Comparison of ENCODE assay signal across 17 cellular contexts in the genomic region with DNA sequence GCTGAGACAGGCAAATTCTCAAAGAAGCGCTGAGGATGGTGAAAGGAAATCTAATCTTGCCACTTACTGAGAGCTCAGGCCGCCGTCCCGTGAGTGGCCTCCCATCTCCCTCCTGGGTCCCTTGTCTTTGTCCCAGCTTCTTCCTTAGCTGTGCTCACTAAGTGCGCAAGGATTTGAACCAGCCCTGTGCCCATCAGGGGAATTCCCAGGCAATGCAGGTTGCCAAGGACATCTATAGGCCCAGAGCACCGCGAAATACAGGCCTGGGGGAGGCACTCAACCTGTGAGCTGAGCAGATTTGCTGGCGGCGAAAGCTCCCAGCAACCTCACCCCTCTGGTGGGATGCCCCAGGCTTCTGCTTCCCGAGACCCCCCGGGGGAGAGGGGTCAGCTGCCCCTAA.
A peak's percentile ranks its signal among the peaks of the same experiment; 100 is the strongest.
DNase-seq lines count a peak whose midpoint lies in the region; ATAC-seq, FAIRE-seq and TF ChIP-seq lines count a peak whose summit lies in the region.
"Had no signal": no experiment of that assay in that cellular context is flagged by ENCODE, and none has a peak within 500 bp of the region (broad histone marks: within the 10 kb centered on the region; RNA-seq: fewer than 3 reads in every experiment).

No MANE protein-coding gene starts in this region.

- no peak overlapping the region for H4K91ac ChIP-seq in H9 (ENCODE audit: insufficient read length, low read depth, low read length)

- no peak overlapping the region for H3K4me3 ChIP-seq in kidney (ENCODE audit: low read length in 2 of 2)
- H3K4me3 ChIP-seq: body of pancreas, HAP-1, prostate gland had no signal

- TF ChIP-seq CTCF in H9 (conservative IDR thresholded peaks at IDR 0.05) (no peak), kidney (IDR thresholded peaks at IDR 0.05; ENCODE audit: borderline replicate concordance, extremely low read depth, insufficient read depth) (no peak)

- H2BK20ac ChIP-seq in H9 (ENCODE audit: low read depth, low read length, poor library complexity, severe bottlenecking) = no peak overlapping the region

- no peak overlapping the region for H3K56ac ChIP-seq in H9 (ENCODE audit: insufficient read length, low read depth, low read length)

- no peaks in the 10 kb centered on the region for H4K20me1 ChIP-seq in H9 (ENCODE audit: control insufficient read depth, insufficient read depth, insufficient read length)

- H3K9me3 ChIP-seq in H9 (ENCODE audit: control insufficient read depth, low read depth, low read length) (no peaks in the 10 kb centered on the region), kidney (ENCODE audit: control insufficient read depth in 1 of 2, low read length in 2 of 2) (no peaks in the 10 kb centered on the region)
- H3K9me3 ChIP-seq: body of pancreas, HAP-1, Peyer's patch, prostate gland had no signal

- no peaks in the 10 kb centered on the region for H3K9me3 Mint-ChIP-seq in activated T-cell treated with anti-CD3 and anti-CD28 coated beads, Interleukin-2, amount 50 U/mL, for 24 hours
- H3K9me3 Mint-ChIP-seq in H9 (no peaks in the 10 kb centered on the region; a peak in 1 of 5 replicates), memory B cell (no peaks in the 10 kb centered on the region)
- peaks cover 0 to 4% of the 10 kb centered on the region in 2 donors for H3K9me3 Mint-ChIP-seq in stimulated activated naive CD8-positive, alpha-beta T cell treated with anti-CD3 and anti-CD28 coated beads, Interleukin-15, amount 100 ng/mL, for 72 hours
- H3K9me3 Mint-ChIP-seq: activated CD8-positive, alpha-beta T cell treated with anti-CD3 and anti-CD28 coated beads for 36 hours had no signal

- H3K4me1 Mint-ChIP-seq in activated T-cell treated with anti-CD3 and anti-CD28 coated beads, Interleukin-2, amount 50 U/mL, for 24 hours (ENCODE audit: low read depth) = peaks cover 13% of the 10 kb centered on the region
- H3K4me1 Mint-ChIP-seq in H9 (peaks cover 5 to 44% of the 10 kb centered on the region in 2 experiments), memory B cell (peaks cover 5% of the 10 kb centered on the region)
- H3K4me1 Mint-ChIP-seq in stimulated activated naive CD8-positive, alpha-beta T cell treated with anti-CD3 and anti-CD28 coated beads, Interleukin-15, amount 100 ng/mL, for 72 hours = peaks cover 15% of the 10 kb centered on the region

- H2AFZ ChIP-seq in H9 (ENCODE audit: low read length) = no peak overlapping the region

- no peak overlapping the region for H3K14ac ChIP-seq in H9 (ENCODE audit: insufficient read depth, low read length)

- no peak overlapping the region for H4K5ac ChIP-seq in H9 (ENCODE audit: insufficient read length, low read depth, low read length)

- no peaks in the 10 kb centered on the region; the same call in 1 of the 2 replicates for H3K4me1 ChIP-seq in H9 (ENCODE audit: insufficient read depth, low read length)
- H3K4me1 ChIP-seq in kidney (ENCODE audit: control insufficient read depth in 1 of 2, insufficient read depth in 1 of 2, low read depth in 1 of 2, low read length in 2 of 2) = no peaks in the 10 kb centered on the region
- H3K4me1 ChIP-seq: body of pancreas, HAP-1, Peyer's patch, prostate gland had no signal

- H3K36me3 ChIP-seq in kidney (ENCODE audit: control insufficient read depth in 1 of 2, insufficient read depth in 2 of 2, low read length in 2 of 2) = no peaks in the 10 kb centered on the region
- H3K36me3 ChIP-seq: gastroesophageal sphincter, HAP-1, Peyer's patch, prostate gland had no signal

- no peak for DNase-seq in activated T-cell treated with anti-CD3 and anti-CD28 coated beads, Interleukin-2, amount 50 U/mL, for 24 hours
- no peak for DNase-seq in activated T-cell treated with anti-CD3 and anti-CD28 coated beads for 4 hours
- DNase-seq in H9 = peak; percentile 26
- no peak for DNase-seq in memory B cell (ENCODE audit: low spot score in 2 of 2)
- DNase-seq in stimulated activated naive CD8-positive, alpha-beta T cell treated with anti-CD3 and anti-CD28 coated beads, Interleukin-15, amount 100 ng/mL, for 72 hours = no peak
- no peak for DNase-seq in NCI-H69 (lab: John Stamatoyannopoulos, UW)
- DNase-seq in kidney = no peak
- DNase-seq: activated CD8-positive, alpha-beta T cell treated with anti-CD3 and anti-CD28 coated beads for 36 hours; body of pancreas; Kasumi-1; NCI-H1417 treated with DMSO at 0.1 percent for 48 hours had no signal

- no CpG with 5 or more reads among the region's 11 CpGs for WGBS in H9 (ENCODE audit: extremely low coverage, insufficient read length, low lambda C conversion rate)

- H3K23me2 ChIP-seq in H9 (ENCODE audit: insufficient read length, low read depth, low read length, poor library complexity, severe bottlenecking) = no peaks in the 10 kb centered on the region

- H3K27me3 ChIP-seq in H9 (ENCODE audit: insufficient read depth, low read length) = no peaks in the 10 kb centered on the region
- H3K27me3 ChIP-seq: body of pancreas, gastroesophageal sphincter, Peyer's patch had no signal

- H3K4me3 Mint-ChIP-seq in activated T-cell treated with anti-CD3 and anti-CD28 coated beads, Interleukin-2, amount 50 U/mL, for 24 hours = peak overlapping the region; percentile 72
- no peak overlapping the region for H3K4me3 Mint-ChIP-seq in H9
- peak overlapping the region; percentile 86 for H3K4me3 Mint-ChIP-seq in memory B cell
- peak overlapping the region; percentile 86 to 88 for H3K4me3 Mint-ChIP-seq in stimulated activated naive CD8-positive, alpha-beta T cell treated with anti-CD3 and anti-CD28 coated beads, Interleukin-15, amount 100 ng/mL, for 72 hours

- H3T11ph ChIP-seq in H9 (ENCODE audit: low read length) = no peak overlapping the region

- H3K79me2 ChIP-seq in H9 (ENCODE audit: insufficient read depth, low read length) = no peaks in the 10 kb centered on the region

- H2AK5ac ChIP-seq in H9 (ENCODE audit: insufficient read length, low read length) = no peak overlapping the region

- no peak overlapping the region for H3K27ac Mint-ChIP-seq in activated T-cell treated with anti-CD3 and anti-CD28 coated beads, Interleukin-2, amount 50 U/mL, for 24 hours
- H3K27ac Mint-ChIP-seq in H9 (no peak overlapping the region), memory B cell (no peak overlapping the region)
- H3K27ac Mint-ChIP-seq in stimulated activated naive CD8-positive, alpha-beta T cell treated with anti-CD3 and anti-CD28 coated beads, Interleukin-15, amount 100 ng/mL, for 72 hours = peak overlapping the region; percentile 87 to 93
- H3K27ac Mint-ChIP-seq: activated CD8-positive, alpha-beta T cell treated with anti-CD3 and anti-CD28 coated beads for 36 hours had no signal

- H3K4ac ChIP-seq in H9 (ENCODE audit: low read depth, low read length) = no peak overlapping the region

- no peak for FAIRE-seq in kidney (lab: Jason Lieb, UNC)
- FAIRE-seq: urothelium cell line had no signal

- no peak overlapping the region for H3K9ac ChIP-seq in H9 (ENCODE audit: extremely low read depth, insufficient read length, low read length)
- no peak overlapping the region for H3K9ac ChIP-seq in kidney (ENCODE audit: low read length in 2 of 2)

- ATAC-seq in memory B cell (ENCODE audit: low read depth) (no peak), HG03139 (IDR thresholded peaks at IDR 0.05; ENCODE audit: unreplicated experiment) (no peak)
- ATAC-seq in stimulated activated naive CD8-positive, alpha-beta T cell treated with anti-CD3 and anti-CD28 coated beads, Interleukin-15, amount 100 ng/mL, for 72 hours = no peak
- ATAC-seq: gastroesophageal sphincter had no signal

- no peak overlapping the region for H2BK5ac ChIP-seq in H9 (ENCODE audit: insufficient read length, low read length)

- no peak overlapping the region for H3K27ac ChIP-seq in H9 (ENCODE audit: insufficient read length, low read depth, low read length)
- H3K27ac ChIP-seq in kidney (ENCODE audit: low read depth in 2 of 2, low read length in 2 of 2) = no peak overlapping the region
- H3K27ac ChIP-seq: body of pancreas, prostate gland had no signal

- no peak overlapping the region for H4K8ac ChIP-seq in H9 (replicated peaks; ENCODE audit: insufficient read length, low read depth, low read length)

- intact Hi-C loops in kidney (cut with DNase I) = no loop called here

- no peak overlapping the region for H2BK15ac ChIP-seq in H9 (ENCODE audit: low read depth, low read length)

- H2BK12ac ChIP-seq in H9 (ENCODE audit: insufficient read length, low read depth, low read length) = no peak overlapping the region

- H3K4me2 ChIP-seq in H9 (ENCODE audit: insufficient read depth, insufficient read length, low read length) = no peak overlapping the region

- H3K27me3 Mint-ChIP-seq in activated T-cell treated with anti-CD3 and anti-CD28 coated beads, Interleukin-2, amount 50 U/mL, for 24 hours = peaks cover 2% of the 10 kb centered on the region
- H3K27me3 Mint-ChIP-seq in H9 (ENCODE audit: low read depth) = peaks cover 2% of the 10 kb centered on the region
- H3K27me3 Mint-ChIP-seq in memory B cell = no peaks in the 10 kb centered on the region
- peaks cover 8% of the 10 kb centered on the region for H3K27me3 Mint-ChIP-seq in stimulated activated naive CD8-positive, alpha-beta T cell treated with anti-CD3 and anti-CD28 coated beads, Interleukin-15, amount 100 ng/mL, for 72 hours
- H3K27me3 Mint-ChIP-seq: activated CD8-positive, alpha-beta T cell treated with anti-CD3 and anti-CD28 coated beads for 36 hours had no signal

- H3K18ac ChIP-seq in H9 (ENCODE audit: insufficient read length, low read depth, low read length) = no peak overlapping the region

- H3K36me3 Mint-ChIP-seq in activated T-cell treated with anti-CD3 and anti-CD28 coated beads, Interleukin-2, amount 50 U/mL, for 24 hours (ENCODE audit: low read depth) = no peaks in the 10 kb centered on the region
- H3K36me3 Mint-ChIP-seq in H9 (ENCODE audit: insufficient read depth in 1 of 3, low read depth in 3 of 3) = no peaks in the 10 kb centered on the region
- no peaks in the 10 kb centered on the region for H3K36me3 Mint-ChIP-seq in memory B cell

- H3K79me1 ChIP-seq in H9 (ENCODE audit: insufficient read depth, low read depth, low read length, poor library complexity, severe bottlenecking) = no peaks in the 10 kb centered on the region

- H3K23ac ChIP-seq in H9 (ENCODE audit: insufficient read length, low read depth, low read length) = no peak overlapping the region

- H2BK120ac ChIP-seq in H9 (ENCODE audit: low read depth, low read length, poor library complexity, severe bottlenecking) = no peak overlapping the region

Comparison
In these comparisons a context has a peak if more than half of its experiments do, and no peak if none do; other contexts are left out.
1. H3K27ac Mint-ChIP-seq: peak in stimulated activated naive CD8-positive, alpha-beta T cell treated with anti-CD3 and anti-CD28 coated beads, Interleukin-15, amount 100 ng/mL, for 72 hours (2 of 2); none in activated T-cell treated with anti-CD3 and anti-CD28 coated beads, Interleukin-2, amount 50 U/mL, for 24 hours (single experiment), H9 (0 of 3) and memory B cell (single experiment).
2. H3K4me3 Mint-ChIP-seq: peak in activated T-cell treated with anti-CD3 and anti-CD28 coated beads, Interleukin-2, amount 50 U/mL, for 24 hours (single experiment), memory B cell (single experiment) and stimulated activated naive CD8-positive, alpha-beta T cell treated with anti-CD3 and anti-CD28 coated beads, Interleukin-15, amount 100 ng/mL, for 72 hours (2 of 2); none in H9 (0 of 2).